Comparison of ENCODE assay signal across 10 cellular contexts in the genomic region with DNA sequence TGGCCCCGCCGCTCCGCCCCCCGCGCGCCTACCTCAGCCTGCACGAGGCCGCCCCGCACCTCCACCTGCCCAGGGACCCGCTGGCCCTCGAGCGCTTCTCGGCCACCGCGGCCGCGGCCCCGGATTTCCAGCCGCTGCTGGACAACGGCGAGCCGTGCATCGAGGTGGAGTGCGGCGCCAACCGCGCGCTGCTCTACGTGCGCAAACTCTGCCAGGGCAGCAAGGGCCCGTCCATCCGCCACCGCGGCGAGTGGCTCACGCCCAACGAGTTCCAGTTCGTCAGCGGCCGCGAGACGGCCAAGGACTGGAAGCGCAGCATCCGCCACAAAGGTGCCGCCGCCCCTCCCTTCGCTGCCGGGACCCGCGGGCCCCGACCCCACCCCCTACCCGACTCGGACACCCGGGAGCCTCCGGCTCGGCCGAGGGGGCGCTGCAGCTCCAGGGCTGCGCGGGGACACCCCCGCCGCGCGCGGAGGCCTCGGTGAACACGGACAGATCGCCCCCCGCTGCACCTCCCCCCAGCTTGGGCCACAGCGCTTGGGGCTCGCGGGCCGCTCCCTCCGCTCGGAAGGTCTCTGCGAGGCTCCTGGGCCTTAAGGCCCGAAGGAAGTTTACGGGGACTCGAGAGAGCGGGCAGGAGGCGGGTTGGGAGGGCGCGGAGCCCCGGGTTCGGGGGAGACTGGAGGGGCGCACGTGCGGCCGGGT. TPM values are rescaled to one million over a fixed set of nuclear protein-coding genes. Genes with fewer than 3 reads are reported as not detected.
DNase-seq lines count a peak whose midpoint lies in the region; ATAC-seq lines count a peak whose summit lies in the region.
"Had no signal": no experiment of that assay in that cellular context is flagged by ENCODE, and none has a peak within 500 bp of the region (broad histone marks: within the 10 kb centered on the region; RNA-seq: fewer than 3 reads in every experiment).

No MANE protein-coding gene starts in this region.

- no peaks in the 10 kb centered on the region for H3K9me3 Mint-ChIP-seq in stimulated activated effector memory CD8-positive, alpha-beta T cell treated with anti-CD3 and anti-CD28 coated beads, Interleukin-12 subunit alpha, Interleukin-12 subunit beta, amount 100 ng/mL, for 72 hours
- H3K9me3 Mint-ChIP-seq: T-helper 1 cell treated with Interleukin-12 subunit alpha and Interleukin-12 subunit beta and Interleukin-4 antibody, amounts not matched to agents 30 μg/mL and 1 μg/mL, for 36 hours had no signal

- peaks cover 6% of the 10 kb centered on the region for H3K36me3 Mint-ChIP-seq in stimulated activated effector memory CD8-positive, alpha-beta T cell treated with anti-CD3 and anti-CD28 coated beads, Interleukin-12 subunit alpha, Interleukin-12 subunit beta, amount 100 ng/mL, for 72 hours
- H3K36me3 Mint-ChIP-seq: CD4-positive, CD25-positive, alpha-beta regulatory T cell had no signal

- H3K4me3 Mint-ChIP-seq in stimulated activated effector memory CD8-positive, alpha-beta T cell treated with anti-CD3 and anti-CD28 coated beads, Interleukin-12 subunit alpha, Interleukin-12 subunit beta, amount 100 ng/mL, for 72 hours = peak overlapping the region; percentile 43
- H3K4me3 Mint-ChIP-seq: T-helper 1 cell treated with Interleukin-12 subunit alpha and Interleukin-12 subunit beta and Interleukin-4 antibody, amounts not matched to agents 30 μg/mL and 1 μg/mL, for 36 hours had no signal

- DNase-seq in DMS79 treated with DMSO at 0.1 percent for 48 hours (lab: John Stamatoyannopoulos, UW) = peak; percentile 31
- DNase-seq in DMS79 (lab: John Stamatoyannopoulos, UW) = no peak
- peak; percentile 74 for DNase-seq in RPMI8226
- peak; percentile 66 for DNase-seq in left ventricle myocardium superior
- no peak for DNase-seq in stimulated activated effector memory CD8-positive, alpha-beta T cell treated with anti-CD3 and anti-CD28 coated beads, Interleukin-12 subunit alpha, Interleukin-12 subunit beta, amount 100 ng/mL, for 72 hours (ENCODE audit: low spot score in 2 of 2)
- DNase-seq in germinal center (ENCODE audit: low spot score) = no peak
- no peak for DNase-seq in effector CD4-positive, alpha-beta T cell

- ATAC-seq in left ventricle myocardium superior = no peak
- no peak for ATAC-seq in stimulated activated effector memory CD8-positive, alpha-beta T cell treated with anti-CD3 and anti-CD28 coated beads, Interleukin-12 subunit alpha, Interleukin-12 subunit beta, amount 100 ng/mL, for 72 hours
- no peak for ATAC-seq in HG02973 (IDR thresholded peaks at IDR 0.05; ENCODE audit: unreplicated experiment)

- H3K4me1 Mint-ChIP-seq in stimulated activated effector memory CD8-positive, alpha-beta T cell treated with anti-CD3 and anti-CD28 coated beads, Interleukin-12 subunit alpha, Interleukin-12 subunit beta, amount 100 ng/mL, for 72 hours = peaks cover 24% of the 10 kb centered on the region

- intact Hi-C loops in left ventricle myocardium superior (cut with micrococcal nuclease) = no loop called here

- H3K27ac Mint-ChIP-seq in stimulated activated effector memory CD8-positive, alpha-beta T cell treated with anti-CD3 and anti-CD28 coated beads, Interleukin-12 subunit alpha, Interleukin-12 subunit beta, amount 100 ng/mL, for 72 hours = no peak overlapping the region
- H3K27ac Mint-ChIP-seq: T-helper 1 cell treated with Interleukin-12 subunit alpha and Interleukin-12 subunit beta and Interleukin-4 antibody, amounts not matched to agents 30 μg/mL and 1 μg/mL, for 36 hours had no signal

RNA-seq across cellular contexts. Expression of a gene that starts 1.0 kb away (rescaled TPM):
- 2.1 TPM for total RNA-seq in left ventricle myocardium superior
- total RNA-seq: CD4-positive, CD25-positive, alpha-beta regulatory T cell had no signal

RNA-seq across cellular contexts. Expression of a gene that starts 34.3 kb away (rescaled TPM):
- total RNA-seq in left ventricle myocardium superior = 46.8 TPM

RNA-seq across cellular contexts. Expression of a gene that starts 35.6 kb away (rescaled TPM):
- 6.6 TPM for total RNA-seq in left ventricle myocardium superior

RNA-seq across cellular contexts. Expression of a gene that starts 41.5 kb away (rescaled TPM):
- total RNA-seq in left ventricle myocardium superior = not detected

RNA-seq across cellular contexts. Expression of a gene that starts 57.1 kb away (rescaled TPM):
- 187 TPM for total RNA-seq in left ventricle myocardium superior
- total RNA-seq: CD4-positive, CD25-positive, alpha-beta regulatory T cell had no signal

Comparison
In these comparisons a context has a peak if more than half of its experiments do, and no peak if none do; other contexts are left out.
1. DNase-seq: peak in DMS79 treated with DMSO at 0.1 percent for 48 hours (single experiment), RPMI8226 (single experiment) and left ventricle myocardium superior (single experiment); none in DMS79 (single experiment), stimulated activated effector memory CD8-positive, alpha-beta T cell treated with anti-CD3 and anti-CD28 coated beads, Interleukin-12 subunit alpha, Interleukin-12 subunit beta, amount 100 ng/mL, for 72 hours (0 of 2), germinal center (single experiment) and effector CD4-positive, alpha-beta T cell (single experiment).